ENCODE assay signal across 21 cellular contexts in the genomic region with DNA sequence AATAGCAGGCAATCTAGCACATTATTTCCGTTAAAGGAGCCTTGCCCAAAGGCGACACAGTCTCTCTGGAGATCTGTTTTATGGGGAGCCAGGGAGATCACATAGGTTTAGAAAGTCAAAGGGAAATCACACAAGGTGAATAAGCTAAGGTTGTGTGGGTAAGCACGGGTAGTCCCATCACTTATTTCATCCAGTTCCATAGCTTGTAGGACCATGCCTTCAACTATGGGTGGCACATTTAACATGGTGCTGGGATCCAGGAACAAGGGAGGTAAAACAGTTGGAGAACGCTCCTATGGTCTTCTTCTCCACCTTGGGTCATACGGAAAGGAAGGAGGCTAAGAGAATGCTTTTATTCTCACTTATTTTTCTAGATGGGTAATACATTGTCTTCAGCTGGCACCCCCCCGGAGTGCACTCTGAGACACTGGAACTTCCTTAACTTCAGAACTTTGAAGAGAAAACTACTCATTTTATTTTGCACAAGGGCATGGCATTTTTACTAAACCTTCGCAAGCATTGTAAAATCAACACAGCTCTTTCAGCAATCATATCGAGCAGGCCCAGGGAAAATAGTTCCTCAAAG.
A peak's percentile ranks its signal among the peaks of the same experiment; 100 is the strongest.
DNase-seq lines count a peak whose midpoint lies in the region; ATAC-seq and TF ChIP-seq lines count a peak whose summit lies in the region.
"Had no signal": no experiment of that assay in that cellular context is flagged by ENCODE, and none has a peak within 500 bp of the region (broad histone marks: within the 10 kb centered on the region; RNA-seq: fewer than 3 reads in every experiment).

No MANE protein-coding gene starts in this region.

- TF ChIP-seq CTCF in GM12865 (IDR thresholded peaks at IDR 0.05; ENCODE audit: insufficient read depth, low read depth, low read length, missing control alignments) (no peak), fibroblast of mammary gland (conservative IDR thresholded peaks at IDR 0.05; ENCODE audit: control insufficient read depth, insufficient read depth, low read depth, low read length) (no peak), thyroid gland (IDR thresholded peaks at IDR 0.05) (no peak)

- no peak for TF ChIP-seq POLR2A in thyroid gland (IDR thresholded peaks at IDR 0.05)

- DNase-seq in CMK (ENCODE audit: low read depth) (peak; percentile 11), GM12865 (ENCODE audit: low read depth) (peak; percentile 30), RPMI8226 (peak; percentile 15), fibroblast of mammary gland (ENCODE audit: low read depth) (peak; percentile 36), iPS-NIHi11 (ENCODE audit: low spot score) (no peak), thyroid gland (no peak)
- DNase-seq: activated CD8-positive, alpha-beta memory T cell treated with anti-CD3 and anti-CD28 coated beads, Interleukin-2, amount 50 U/mL, for 4 hours; GOT3; lower lobe of right lung; MG63; NCI-H2107; NK-92 treated with Interleukin-12 subunit alpha and Interleukin-12 subunit beta, amount 100 ng/mL, for 24 hours; right cardiac atrium; stimulated activated CD4-positive, alpha-beta T cell treated with anti-CD3 and anti-CD28 coated beads, Interleukin-4, amount 100 ng/mL, for 4 hours; uterus had no signal

- intact Hi-C loops in thyroid gland (cut with DNase I) = no loop called here

- H3K4me3 ChIP-seq in GM12865 (ENCODE audit: low read depth, low read length) (no peak overlapping the region), fibroblast of mammary gland (ENCODE audit: control insufficient read depth, low read depth, low read length) (no peak overlapping the region), thyroid gland (replicated peaks in 1 of 3) (no peak overlapping the region)
- H3K4me3 ChIP-seq: coronary artery, lower lobe of right lung, MG63, SJCRH30, uterus had no signal

- H3K27me3 ChIP-seq in thyroid gland = no peaks in the 10 kb centered on the region
- H3K27me3 ChIP-seq: MG63, SJCRH30, uterus had no signal

- H3K27ac ChIP-seq in thyroid gland = no peak overlapping the region
- H3K27ac ChIP-seq: coronary artery, lower lobe of right lung, SJCRH30, uterus had no signal

- ATAC-seq in HG03280 (IDR thresholded peaks at IDR 0.05; ENCODE audit: unreplicated experiment) = no peak
- ATAC-seq: esophagus mucosa; lower lobe of right lung; natural killer cell treated with Interleukin-12 subunit alpha and Interleukin-12 subunit beta and Interleukin-15 and Interleukin-18, amount 100 ng/mL, for 72 hours; right cardiac atrium; stimulated activated memory B cell treated with anti-CD40 and anti-IgM and Interleukin-4, amounts not matched to agents 10 μg/mL and 1 μg/mL and 100 μg/mL, for 72 hours had no signal

- H3K9me3 ChIP-seq in thyroid gland = no peaks in the 10 kb centered on the region
- H3K9me3 ChIP-seq: SJCRH30 had no signal

- no peaks in the 10 kb centered on the region for H3K4me1 ChIP-seq in thyroid gland
- H3K4me1 ChIP-seq: lower lobe of right lung, SJCRH30, uterus had no signal

- WGBS in thyroid gland, 2 donors = 77 to 79% methylated on average over 8 of the region's 8 CpGs

- H3K36me3 ChIP-seq in thyroid gland = no peaks in the 10 kb centered on the region
- H3K36me3 ChIP-seq: lower lobe of right lung, MG63, SJCRH30, uterus had no signal

Comparison
In these comparisons a context has a peak if more than half of its experiments do, and no peak if none do; other contexts are left out.
1. DNase-seq: peak in CMK (single experiment), GM12865 (single experiment), RPMI8226 (single experiment) and fibroblast of mammary gland (single experiment); none in iPS-NIHi11 (single experiment) and thyroid gland (0 of 2).